10 cellular contexts compared by ENCODE assay signal in genomic region chrX:129653181-129653984, GRCh38. TPM values are rescaled to one million over a fixed set of nuclear protein-coding genes. Genes with fewer than 3 reads are reported as not detected.
A peak's percentile ranks its signal among the peaks of the same experiment; 100 is the strongest.
DNase-seq lines count a peak whose midpoint lies in the region; ATAC-seq and TF ChIP-seq lines count a peak whose summit lies in the region.
"Had no signal": no experiment of that assay in that cellular context is flagged by ENCODE, and none has a peak within 500 bp of the region (broad histone marks: within the 10 kb centered on the region; RNA-seq: fewer than 3 reads in every experiment).

No MANE protein-coding gene starts in this region.

- H3K4me3 ChIP-seq in HUES48 (ENCODE audit: low read depth, low read length) = peak overlapping the region; percentile 61; the same call in 1 of the 2 replicates
- H3K4me3 ChIP-seq: body of pancreas, lung had no signal

- H3K4me1 ChIP-seq in HUES48 (ENCODE audit: control insufficient read depth, insufficient read depth, low read length) = peaks cover 19% of the 10 kb centered on the region

- intact Hi-C loops in natural killer cell (cut with micrococcal nuclease) = no loop called here

- no peaks in the 10 kb centered on the region for H3K36me3 ChIP-seq in HUES48 (ENCODE audit: control insufficient read depth, insufficient read depth, low read length)

- H3K27ac ChIP-seq in HUES48 (ENCODE audit: low read depth, low read length) = no peak overlapping the region
- H3K27ac ChIP-seq: body of pancreas had no signal

- no peaks in the 10 kb centered on the region for H3K36me3 Mint-ChIP-seq in natural killer cell

- H3K27me3 Mint-ChIP-seq in natural killer cell (ENCODE audit: low read depth in 2 of 2) = peaks cover 17 to 35% of the 10 kb centered on the region in 2 donors

- peak overlapping the region; percentile 62 for H3K4me3 Mint-ChIP-seq in natural killer cell

- H3K27ac Mint-ChIP-seq in natural killer cell = no peak overlapping the region

- no peaks in the 10 kb centered on the region for H3K9me3 ChIP-seq in HUES48 (ENCODE audit: control insufficient read depth, insufficient read depth, low read length)
- H3K9me3 ChIP-seq: body of pancreas had no signal

- peaks cover 91% of the 10 kb centered on the region for H3K27me3 ChIP-seq in HUES48 (ENCODE audit: control insufficient read depth, insufficient read depth, low read length)
- H3K27me3 ChIP-seq: body of pancreas had no signal

- H3K9me3 Mint-ChIP-seq in natural killer cell = no peaks in the 10 kb centered on the region

- no peak overlapping the region for H3K9ac ChIP-seq in HUES48 (ENCODE audit: low read depth, low read length)

- peaks cover 6 to 7% of the 10 kb centered on the region in 2 donors for H3K4me1 Mint-ChIP-seq in natural killer cell

- no peak for TF ChIP-seq CTCF in natural killer cell (IDR thresholded peaks at IDR 0.05)

- DNase-seq in C1 segment of cervical spinal cord (lab: John Stamatoyannopoulos, UW) (peak in 8 of 14 donors; percentile 18 to 59 (median 48)), cerebellum (ENCODE audit: low spot score) (peak; percentile 27), natural killer cell (no peak), NCI-H1436 treated with DMSO at 0.1 percent for 48 hours (lab: John Stamatoyannopoulos, UW) (no peak), activated gamma-delta T cell (lab: John Stamatoyannopoulos, UW) (no peak)
- no peak for DNase-seq in activated effector memory CD4-positive, alpha-beta T cell treated with anti-CD3 and anti-CD28 coated beads, Interleukin-2, amount 50 U/mL, for 16 hours

- ATAC-seq in natural killer cell (no peak), HG03469 (IDR thresholded peaks at IDR 0.05; ENCODE audit: unreplicated experiment) (no peak)

RNA-seq across cellular contexts. Expression of gene APLN, which starts 1.4 kb away (rescaled TPM):
- total RNA-seq in cerebellum (2.0 TPM), natural killer cell (under 1 TPM in 1 of 3 donors, not detected in 2; 0.07 TPM)
- total RNA-seq: body of pancreas had no signal

Comparison
In these comparisons a context has a peak if more than half of its experiments do, and no peak if none do; other contexts are left out.
1. DNase-seq: peak in C1 segment of cervical spinal cord (8 of 14) and cerebellum (single experiment); none in natural killer cell (single experiment), NCI-H1436 treated with DMSO at 0.1 percent for 48 hours (single experiment), activated gamma-delta T cell (single experiment) and activated effector memory CD4-positive, alpha-beta T cell treated with anti-CD3 and anti-CD28 coated beads, Interleukin-2, amount 50 U/mL, for 16 hours (single experiment).